1 cellular context compared by ENCODE assay signal in the genomic region with DNA sequence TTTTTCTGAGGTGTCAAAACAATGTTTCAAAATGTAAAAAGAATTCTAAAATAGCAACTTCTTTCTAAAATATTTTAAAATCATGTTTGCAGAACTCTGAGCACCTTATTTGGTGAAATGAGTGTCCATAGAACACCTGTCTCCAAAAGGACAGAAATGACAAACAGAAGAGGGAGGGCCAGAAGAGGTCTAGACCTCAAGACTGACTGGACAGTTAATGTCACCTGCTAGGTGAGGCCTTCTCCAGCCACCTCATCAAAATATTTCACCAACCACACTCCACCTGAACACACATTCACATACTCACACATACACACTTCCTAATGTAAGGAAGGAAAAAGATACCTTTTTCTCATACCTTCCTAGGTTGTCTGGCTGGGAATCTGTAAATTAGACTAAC.
TF ChIP-seq lines count a peak whose summit lies in the region.

No MANE protein-coding gene starts in this region.

TF ChIP-seq in H1, 55 proteins besides CTCF, POLR2A, EP300 and RAD21 (continued from another document):
- TF ChIP-seq TAF1 (IDR thresholded peaks at IDR 0.05; ENCODE audit: low read depth, low read length) (no peak), PHF8 (conservative IDR thresholded peaks at IDR 0.05; ENCODE audit: low read depth, low read length) (no peak), SIN3A (conservative IDR thresholded peaks at IDR 0.05 in 1 of 2, IDR thresholded peaks at IDR 0.05 in 1 of 2; ENCODE audit: low read depth in 1 of 2, low read length in 2 of 2) (no peak), TCF12 (IDR thresholded peaks at IDR 0.05; ENCODE audit: low read depth, low read length) (no peak), CHD1 (IDR thresholded peaks at IDR 0.05; ENCODE audit: low read depth, low read length) (no peak), EZH2 (IDR thresholded peaks at IDR 0.05; ENCODE audit: low read depth, low read length, severe bottlenecking) (no peak), CREB1 (IDR thresholded peaks at IDR 0.05) (no peak)
- TF ChIP-seq, protein P1, sequence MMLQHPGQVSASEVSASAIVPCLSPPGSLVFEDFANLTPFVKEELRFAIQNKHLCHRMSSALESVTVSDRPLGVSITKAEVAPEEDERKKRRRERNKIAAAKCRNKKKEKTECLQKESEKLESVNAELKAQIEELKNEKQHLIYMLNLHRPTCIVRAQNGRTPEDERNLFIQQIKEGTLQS (IDR thresholded peaks at IDR 0.05; ENCODE audit: insufficient read depth, low read depth, low read length) = no peak
